Comparison of ENCODE assay signal across 9 cellular contexts in genomic region chr6:1388081-1388926, GRCh38. TPM values are rescaled to one million over a fixed set of nuclear protein-coding genes. Genes with fewer than 3 reads are reported as not detected.
DNase-seq lines count a peak whose midpoint lies in the region; ATAC-seq and TF ChIP-seq lines count a peak whose summit lies in the region.
"Had no signal": no experiment of that assay in that cellular context is flagged by ENCODE, and none has a peak within 500 bp of the region (broad histone marks: within the 10 kb centered on the region; RNA-seq: fewer than 3 reads in every experiment).

No MANE protein-coding gene starts in this region.

- CTCF ChIA-PET in activated naive CD4-positive, alpha-beta T cell treated with anti-CD3 and anti-CD28 coated beads, Interleukin-2, amount 10 ng/mL, durations not matched to agents 7 days and 5 days (lab: Charles Lee): no interaction called here

- no peak for ATAC-seq in HG02852 (IDR thresholded peaks at IDR 0.05; ENCODE audit: unreplicated experiment)

- peak overlapping the region; percentile 30 for H3K27ac Mint-ChIP-seq in activated naive CD4-positive, alpha-beta T cell treated with anti-CD3 and anti-CD28 coated beads, Interleukin-2, amount 10 ng/mL, durations not matched to agents 7 days and 5 days
- H3K27ac Mint-ChIP-seq in activated T-helper 2 cell treated with anti-CD3 and anti-CD28 coated beads, Interferon-gamma antibody, Interleukin-2, Interleukin-4, amounts not matched to agents 10 μg/mL and 5 μg/mL and 100 μg/mL, durations not matched to agents 14 hours and 24 hours and 36 hours: no peak overlapping the region

- H3K27me3 ChIP-seq in tibial nerve: peaks cover 0 to 94% of the 10 kb centered on the region in 2 donors

- H3K4me1 ChIP-seq in tibial nerve: peaks cover 0 to 62% (median 20%) of the 10 kb centered on the region in 4 donors

- intact Hi-C loops in activated T-helper 2 cell treated with anti-CD3 and anti-CD28 coated beads, Interferon-gamma antibody, Interleukin-2, Interleukin-4, amounts not matched to agents 10 μg/mL and 5 μg/mL and 100 μg/mL, durations not matched to agents 14 hours and 24 hours and 36 hours (cut with micrococcal nuclease): no loop called here

- H3K4me1 Mint-ChIP-seq in activated naive CD4-positive, alpha-beta T cell treated with anti-CD3 and anti-CD28 coated beads, Interleukin-2, amount 10 ng/mL, durations not matched to agents 7 days and 5 days: peaks cover 30% of the 10 kb centered on the region
- peaks cover 14% of the 10 kb centered on the region for H3K4me1 Mint-ChIP-seq in activated T-helper 2 cell treated with anti-CD3 and anti-CD28 coated beads, Interferon-gamma antibody, Interleukin-2, Interleukin-4, amounts not matched to agents 10 μg/mL and 5 μg/mL and 100 μg/mL, durations not matched to agents 14 hours and 24 hours and 36 hours (ENCODE audit: low read depth)

- no peak for TF ChIP-seq POLR2A in tibial nerve (IDR thresholded peaks at IDR 0.05)

- H3K36me3 ChIP-seq in tibial nerve: no peaks in the 10 kb centered on the region

- no peak for DNase-seq in activated naive CD4-positive, alpha-beta T cell treated with anti-CD3 and anti-CD28 coated beads, Interleukin-2, amount 10 ng/mL, durations not matched to agents 7 days and 5 days
- no peak for DNase-seq in activated naive CD4-positive, alpha-beta T cell treated with Interleukin-2 at 50 U/mL for 16 hours
- DNase-seq in activated T-helper 2 cell treated with anti-CD3 and anti-CD28 coated beads, Interferon-gamma antibody, Interleukin-2, Interleukin-4, amounts not matched to agents 10 μg/mL and 5 μg/mL and 100 μg/mL, durations not matched to agents 14 hours and 24 hours and 36 hours (ENCODE audit: low spot score): no peak
- DNase-seq in left kidney (ENCODE audit: low read depth, low spot score) (peak; percentile 67), tibial nerve (ENCODE audit: low spot score in 2 of 2) (no peak), Ammon's horn (ENCODE audit: low spot score) (no peak), hippocampal formation (lab: John Stamatoyannopoulos, UW) (no peak)
- DNase-seq: Karpas-422 had no signal

- no peak for TF ChIP-seq EP300 in tibial nerve (IDR thresholded peaks at IDR 0.05)

- peaks cover 94% of the 10 kb centered on the region for H3K27me3 Mint-ChIP-seq in activated naive CD4-positive, alpha-beta T cell treated with anti-CD3 and anti-CD28 coated beads, Interleukin-2, amount 10 ng/mL, durations not matched to agents 7 days and 5 days
- H3K27me3 Mint-ChIP-seq in activated T-helper 2 cell treated with anti-CD3 and anti-CD28 coated beads, Interferon-gamma antibody, Interleukin-2, Interleukin-4, amounts not matched to agents 10 μg/mL and 5 μg/mL and 100 μg/mL, durations not matched to agents 14 hours and 24 hours and 36 hours (ENCODE audit: low read depth): peaks cover 72% of the 10 kb centered on the region

- H3K9me3 Mint-ChIP-seq in activated naive CD4-positive, alpha-beta T cell treated with anti-CD3 and anti-CD28 coated beads, Interleukin-2, amount 10 ng/mL, durations not matched to agents 7 days and 5 days: no peaks in the 10 kb centered on the region
- H3K9me3 Mint-ChIP-seq in activated T-helper 2 cell treated with anti-CD3 and anti-CD28 coated beads, Interferon-gamma antibody, Interleukin-2, Interleukin-4, amounts not matched to agents 10 μg/mL and 5 μg/mL and 100 μg/mL, durations not matched to agents 14 hours and 24 hours and 36 hours: no peaks in the 10 kb centered on the region

- no peaks in the 10 kb centered on the region for H3K9me3 ChIP-seq in tibial nerve

- peak overlapping the region in 3 of 4 donors; percentile 5 to 54 (median 6) for H3K4me3 ChIP-seq in tibial nerve

- H3K4me3 Mint-ChIP-seq in activated naive CD4-positive, alpha-beta T cell treated with anti-CD3 and anti-CD28 coated beads, Interleukin-2, amount 10 ng/mL, durations not matched to agents 7 days and 5 days: peak overlapping the region; percentile 28
- H3K4me3 Mint-ChIP-seq in activated T-helper 2 cell treated with anti-CD3 and anti-CD28 coated beads, Interferon-gamma antibody, Interleukin-2, Interleukin-4, amounts not matched to agents 10 μg/mL and 5 μg/mL and 100 μg/mL, durations not matched to agents 14 hours and 24 hours and 36 hours (ENCODE audit: low read depth): peak overlapping the region; percentile 21

- no peak for TF ChIP-seq CTCF in tibial nerve (IDR thresholded peaks at IDR 0.05)

- no peak overlapping the region for H3K27ac ChIP-seq in tibial nerve

- 21 to 23% methylated on average over 22 of the region's 22 CpGs for WGBS in tibial nerve, 2 donors

- peaks cover 7% of the 10 kb centered on the region for H3K36me3 Mint-ChIP-seq in activated naive CD4-positive, alpha-beta T cell treated with anti-CD3 and anti-CD28 coated beads, Interleukin-2, amount 10 ng/mL, durations not matched to agents 7 days and 5 days
- no peaks in the 10 kb centered on the region for H3K36me3 Mint-ChIP-seq in activated T-helper 2 cell treated with anti-CD3 and anti-CD28 coated beads, Interferon-gamma antibody, Interleukin-2, Interleukin-4, amounts not matched to agents 10 μg/mL and 5 μg/mL and 100 μg/mL, durations not matched to agents 14 hours and 24 hours and 36 hours (ENCODE audit: low read depth)

RNA-seq across cellular contexts. Expression of gene FOXF2, which starts 1.1 kb away (rescaled TPM):
- total RNA-seq in activated T-helper 2 cell treated with anti-CD3 and anti-CD28 coated beads, Interferon-gamma antibody, Interleukin-2, Interleukin-4, amounts not matched to agents 10 μg/mL and 5 μg/mL and 100 μg/mL, durations not matched to agents 14 hours and 24 hours and 36 hours: not detected in 2 replicates
- total RNA-seq in tibial nerve: 1 to 10 TPM in 2 of 4 donors, under 1 TPM in 2; 0.21 to 2.4 (median 0.71) TPM
